17 cellular contexts compared by ENCODE assay signal in genomic region chr20:58421497-58421850, GRCh38.
"Had no signal": no experiment of that assay in that cellular context is flagged by ENCODE, and none has a peak within 500 bp of the region (broad histone marks: within the 10 kb centered on the region; RNA-seq: fewer than 3 reads in every experiment).

No MANE protein-coding gene starts in this region.

- H3K9me3 ChIP-seq: body of pancreas, colonic mucosa, upper lobe of left lung had no signal

- H3K27ac Mint-ChIP-seq: activated CD4-positive, alpha-beta memory T cell treated with anti-CD3 and anti-CD28 coated beads, Interleukin-2, amount 10 ng/mL, durations not matched to agents 7 days and 5 days had no signal

- H3K27me3 Mint-ChIP-seq: activated CD4-positive, alpha-beta memory T cell treated with anti-CD3 and anti-CD28 coated beads, Interleukin-2, amount 10 ng/mL, durations not matched to agents 7 days and 5 days; activated T-cell treated with anti-CD3 and anti-CD28 coated beads, Interleukin-2, amount 50 U/mL, for 24 hours had no signal

- H3K4me1 ChIP-seq: colonic mucosa had no signal

- H3K4me3 Mint-ChIP-seq: activated CD4-positive, alpha-beta memory T cell treated with anti-CD3 and anti-CD28 coated beads, Interleukin-2, amount 10 ng/mL, durations not matched to agents 7 days and 5 days; activated T-cell treated with anti-CD3 and anti-CD28 coated beads, Interleukin-2, amount 50 U/mL, for 24 hours; nephron progenitor cell had no signal

- DNase-seq: activated CD4-positive, alpha-beta memory T cell treated with anti-CD3 and anti-CD28 coated beads, Interleukin-2, amount 10 ng/mL, durations not matched to agents 7 days and 5 days; activated CD4-positive, alpha-beta T cell treated with anti-CD3 and anti-CD28 coated beads for 4 hours; activated naive CD4-positive, alpha-beta T cell treated with anti-CD3 and anti-CD28 coated beads, Interleukin-2, amount 50 U/mL, for 16 hours; activated T-cell treated with anti-CD3 and anti-CD28 coated beads, Interleukin-2, amount 50 U/mL, for 24 hours; body of pancreas; caudate nucleus; colonic mucosa; nephron progenitor cell; occipital lobe; right cardiac atrium; small intestine; stimulated activated CD4-positive, alpha-beta T cell treated with anti-CD3 and anti-CD28 coated beads, Interleukin-4, amount 100 ng/mL, for 24 hours; stimulated activated naive CD8-positive, alpha-beta T cell treated with anti-CD3 and anti-CD28 coated beads, Interleukin-15, Interleukin-2, amounts not matched to agents 100 U/mL and 50 U/mL, for 24 hours; T-helper 2 cell; upper lobe of left lung had no signal

- H3K27me3 ChIP-seq: body of pancreas, colonic mucosa, upper lobe of left lung had no signal

- ATAC-seq: body of pancreas; right cardiac atrium; stimulated activated naive CD8-positive, alpha-beta T cell treated with anti-CD3 and anti-CD28 coated beads, Interleukin-15, Interleukin-2, amounts not matched to agents 100 U/mL and 50 U/mL, for 24 hours had no signal

- H3K27ac ChIP-seq: body of pancreas, colonic mucosa, upper lobe of left lung had no signal

- H3K9me3 Mint-ChIP-seq: activated CD4-positive, alpha-beta memory T cell treated with anti-CD3 and anti-CD28 coated beads, Interleukin-2, amount 10 ng/mL, durations not matched to agents 7 days and 5 days; activated T-cell treated with anti-CD3 and anti-CD28 coated beads, Interleukin-2, amount 50 U/mL, for 24 hours had no signal

- FAIRE-seq: endometrium, islet of Langerhans, small intestine had no signal

- H3K36me3 ChIP-seq: colonic mucosa had no signal

- H3K4me3 ChIP-seq: body of pancreas, colonic mucosa, upper lobe of left lung had no signal
